9 cellular contexts compared by ENCODE assay signal in genomic region chr19:2332341-2333026, GRCh38. TPM values are rescaled to one million over a fixed set of nuclear protein-coding genes. Genes with fewer than 3 reads are reported as not detected.
DNase-seq lines count a peak whose midpoint lies in the region; ATAC-seq and TF ChIP-seq lines count a peak whose summit lies in the region.
"Had no signal": no experiment of that assay in that cellular context is flagged by ENCODE, and none has a peak within 500 bp of the region (broad histone marks: within the 10 kb centered on the region; RNA-seq: fewer than 3 reads in every experiment).

No MANE protein-coding gene starts in this region.

- H3K4me1 Mint-ChIP-seq in WTC11, result peaks cover 35% of the 10 kb centered on the region
- peaks cover 18% of the 10 kb centered on the region for H3K4me1 Mint-ChIP-seq in HFFc6 (ENCODE audit: low read depth)

- H3K4me3 ChIP-seq in mucosa of stomach (ENCODE audit: low read length), result no peak overlapping the region
- H3K4me3 ChIP-seq: adrenal gland had no signal

- H3K36me3 Mint-ChIP-seq in WTC11, result peaks cover 11% of the 10 kb centered on the region
- peaks cover 25% of the 10 kb centered on the region for H3K36me3 Mint-ChIP-seq in HFFc6 (ENCODE audit: low read depth)

- CTCF ChIA-PET in WTC11 (lab: Charles Lee), result interaction anchor here (1.0 to 1.6 kb wide), 3 partner anchors 23 to 79 kb away, joined by 3 to 4 read pairs (median 4); no protein-coding TSS in a partner anchor

- peaks cover 50% of the 10 kb centered on the region for H3K4me1 ChIP-seq in mucosa of stomach (ENCODE audit: control insufficient read depth, insufficient read depth, low read length)

- H3K9me3 Mint-ChIP-seq in WTC11 (peaks cover 10% of the 10 kb centered on the region), HFFc6 (peaks cover 10% of the 10 kb centered on the region; the same call in 1 of the 2 replicates)

- H3K9ac ChIP-seq in mucosa of stomach (ENCODE audit: low read length), result peak overlapping the region; percentile 53

- DNase-seq in DMS79 (lab: John Stamatoyannopoulos, UW) (peak; percentile 49), WTC11 (ENCODE audit: low spot score) (no peak), HFFc6 (no peak), cerebellar cortex (ENCODE audit: low spot score) (no peak), NOMO-1 treated with dmso at 0.1 percent for 144 hours (lab: John Stamatoyannopoulos, UW; ENCODE audit: unreplicated experiment) (no peak)

- H3K9me3 ChIP-seq in mucosa of stomach (ENCODE audit: control insufficient read depth, low read length), result no peaks in the 10 kb centered on the region
- H3K9me3 ChIP-seq: adrenal gland had no signal

- H3K4me3 Mint-ChIP-seq in WTC11, result no peak overlapping the region
- no peak overlapping the region for H3K4me3 Mint-ChIP-seq in HFFc6

- no peaks in the 10 kb centered on the region for H3K27me3 Mint-ChIP-seq in WTC11 (ENCODE audit: low read depth)
- H3K27me3 Mint-ChIP-seq in HFFc6 (ENCODE audit: insufficient read depth), result peaks cover 10% of the 10 kb centered on the region

- H3K27ac Mint-ChIP-seq in WTC11 (peak overlapping the region; percentile 45), HFFc6 (no peak overlapping the region)

- no peaks in the 10 kb centered on the region for H3K27me3 ChIP-seq in mucosa of stomach (ENCODE audit: control insufficient read depth, insufficient read depth, low read length)
- H3K27me3 ChIP-seq: adrenal gland had no signal

- H3K36me3 ChIP-seq in mucosa of stomach (ENCODE audit: control insufficient read depth, insufficient read depth, low read length), result no peaks in the 10 kb centered on the region
- H3K36me3 ChIP-seq: adrenal gland had no signal

- ATAC-seq in HG02678 (IDR thresholded peaks at IDR 0.05; ENCODE audit: unreplicated experiment) (peak; percentile 52), WTC11 (no peak), HG02885 (IDR thresholded peaks at IDR 0.05; ENCODE audit: poor library complexity, unreplicated experiment) (no peak)

- TF ChIP-seq CTCF in WTC11 (IDR thresholded peaks at IDR 0.05) (no peak), HFFc6 (IDR thresholded peaks at IDR 0.05) (no peak)

- POLR2A ChIA-PET in WTC11 (lab: Charles Lee), result no interaction called here

TF ChIP-seq in WTC11, 78 proteins besides CTCF, POLR2A, EP300 and RAD21:
- no peak for TF ChIP-seq MLX (CRISPR knock-in tag; IDR thresholded peaks at IDR 0.05)
- no peak for TF ChIP-seq ZNF281 (CRISPR knock-in tag; IDR thresholded peaks at IDR 0.05)
- TF ChIP-seq SMAD4 (CRISPR knock-in tag; IDR thresholded peaks at IDR 0.05), result no peak
- no peak for TF ChIP-seq CREM (CRISPR knock-in tag; IDR thresholded peaks at IDR 0.05)

RNA-seq across cellular contexts. Expression of gene SPPL2B, which starts 4.0 kb away (rescaled TPM):
- 94.6 to 117 TPM (median 95.8 TPM) in 3 replicates for total RNA-seq in WTC11 (2021)
- 10 to 100 TPM; 32.9 to 41.8 (median 33.9) TPM for total RNA-seq in HFFc6 (2021; fragmentation: NEBNext Ultra II Directional; extraction: Animal tissue kit (Norgen Biotek cat#: 25700))

RNA-seq across cellular contexts. Expression of gene LSM7, which starts 4.1 kb away (rescaled TPM):
- 245 to 250 TPM (median 248 TPM) in 3 replicates for total RNA-seq in WTC11 (2021)
- 100 to 1,000 TPM in 5 of 6 experiments, 10 to 100 TPM in 1; 92.1 to 137 (median 118) TPM for total RNA-seq in HFFc6 (2021; fragmentation: NEBNext Ultra II Directional; extraction: Animal tissue kit (Norgen Biotek cat#: 25700))

RNA-seq across cellular contexts. Expression of gene LINGO3, which starts 24.5 kb away (rescaled TPM):
- 2.0 to 2.9 TPM (median 2.8 TPM) in 3 replicates for total RNA-seq in WTC11 (2021)
- total RNA-seq in HFFc6 (2021; fragmentation: NEBNext Ultra II Directional; extraction: Animal tissue kit (Norgen Biotek cat#: 25700)), result not detected

RNA-seq across cellular contexts. Expression of gene TMPRSS9, which starts 27.6 kb away (rescaled TPM):
- total RNA-seq in WTC11 (2021), result 0.37 to 0.57 TPM (median 0.55 TPM) in 3 replicates
- not detected for total RNA-seq in HFFc6 (2021; fragmentation: NEBNext Ultra II Directional; extraction: Animal tissue kit (Norgen Biotek cat#: 25700))

RNA-seq across cellular contexts. Expression of gene PEAK3, which starts 50.5 kb away (rescaled TPM):
- total RNA-seq in WTC11 (2021), result not detected in 3 replicates
- under 1 TPM; 0.07 to 0.53 (median 0.36) TPM for total RNA-seq in HFFc6 (2021; fragmentation: NEBNext Ultra II Directional; extraction: Animal tissue kit (Norgen Biotek cat#: 25700))
